13 cellular contexts compared by ENCODE assay signal in the genomic region with DNA sequence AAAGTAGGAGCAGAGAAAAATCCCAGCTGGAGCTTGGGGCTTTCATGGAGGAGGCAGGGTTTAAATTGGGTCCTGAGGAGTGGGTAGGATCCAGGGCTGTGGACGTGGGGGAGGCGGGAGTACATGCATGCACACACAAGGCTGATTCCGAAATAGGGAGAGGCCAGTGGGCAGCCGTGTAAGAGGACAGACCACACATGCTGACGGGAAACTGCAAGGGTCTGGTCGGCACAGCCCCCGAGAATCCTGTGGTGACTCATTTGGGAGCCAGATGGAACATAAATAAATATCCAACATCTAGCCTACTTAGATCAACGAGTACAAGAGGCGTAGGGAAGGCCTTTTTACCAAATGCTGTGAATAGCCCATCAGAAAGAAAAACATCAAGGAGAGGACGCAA.
"Had no signal": no experiment of that assay in that cellular context is flagged by ENCODE, and none has a peak within 500 bp of the region (broad histone marks: within the 10 kb centered on the region; RNA-seq: fewer than 3 reads in every experiment).

No MANE protein-coding gene starts in this region.

- H3K4me1 ChIP-seq: gastroesophageal sphincter, heart left ventricle, prostate gland, right atrium auricular region, stomach, testis, upper lobe of left lung had no signal

- H3K4me3 ChIP-seq: gastroesophageal sphincter, heart left ventricle, prostate gland, right atrium auricular region, stomach, testis, upper lobe of left lung had no signal

- H3K27me3 ChIP-seq: right atrium auricular region, testis, upper lobe of left lung had no signal

- DNase-seq: activated CD4-positive, alpha-beta memory T cell treated with anti-CD3 and anti-CD28 coated beads, Interleukin-2, amount 10 ng/mL, durations not matched to agents 7 days and 5 days; activated CD4-positive, alpha-beta T cell treated with anti-CD3 and anti-CD28 coated beads for 36 hours; activated CD8-positive, alpha-beta memory T cell treated with anti-CD3 and anti-CD28 coated beads, Interleukin-2, amount 10 ng/mL, durations not matched to agents 7 days and 5 days; effector CD4-positive, alpha-beta T cell; heart left ventricle; mesendoderm; stimulated activated CD4-positive, alpha-beta T cell treated with anti-CD3 and anti-CD28 coated beads, Interleukin-4, amount 100 ng/mL, for 24 hours; stomach; testis; upper lobe of left lung had no signal

- H3K9me3 ChIP-seq: gastroesophageal sphincter, heart left ventricle, prostate gland, right atrium auricular region, stomach, testis, upper lobe of left lung had no signal

- H3K36me3 ChIP-seq: gastroesophageal sphincter, heart left ventricle, prostate gland, right atrium auricular region, stomach, upper lobe of left lung had no signal

- H3K27ac ChIP-seq: gastroesophageal sphincter, heart left ventricle, prostate gland, right atrium auricular region, stomach, testis, upper lobe of left lung had no signal
